In the genomic region with DNA sequence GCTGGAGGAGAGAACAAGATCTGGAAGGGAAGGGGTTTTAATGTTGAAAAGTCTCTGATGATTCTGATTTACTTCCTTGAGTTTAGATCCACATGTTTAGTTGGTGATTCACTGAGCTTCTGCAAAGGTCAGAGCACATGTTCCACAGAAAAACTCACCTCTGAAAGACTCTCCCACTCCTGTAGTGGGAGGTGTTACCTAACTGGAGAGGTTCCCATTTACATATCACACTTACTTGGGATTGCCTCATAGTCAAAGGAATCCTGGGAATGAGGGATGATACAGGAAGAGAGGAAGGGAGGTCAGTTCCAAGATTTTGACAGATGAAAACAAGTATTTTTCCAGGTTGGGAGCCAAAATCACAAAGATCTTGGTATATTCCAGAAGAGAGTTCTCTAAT, we compare ENCODE assay signal across 26 cellular contexts. TPM values are rescaled to one million over a fixed set of nuclear protein-coding genes. Genes with fewer than 3 reads are reported as not detected.
DNase-seq lines count a peak whose midpoint lies in the region; ATAC-seq and TF ChIP-seq lines count a peak whose summit lies in the region.
"Had no signal": no experiment of that assay in that cellular context is flagged by ENCODE, and none has a peak within 500 bp of the region (broad histone marks: within the 10 kb centered on the region; RNA-seq: fewer than 3 reads in every experiment).

No MANE protein-coding gene starts in this region.

- H3K9me2 ChIP-seq in PC-3 (replicated peaks; ENCODE audit: low read length), result no peaks in the 10 kb centered on the region

- no peaks in the 10 kb centered on the region for H3K36me3 Mint-ChIP-seq in stimulated activated effector memory CD8-positive, alpha-beta T cell treated with anti-CD3 and anti-CD28 coated beads, Interleukin-12 subunit alpha, Interleukin-12 subunit beta, amount 100 ng/mL, for 72 hours
- H3K36me3 Mint-ChIP-seq: CD4-positive, alpha-beta memory T cell had no signal

- peaks cover 4% of the 10 kb centered on the region; the same call in 1 of the 2 replicates for H3K79me2 ChIP-seq in PC-3 (ENCODE audit: low read length)

- H3K4me3 Mint-ChIP-seq in stimulated activated effector memory CD8-positive, alpha-beta T cell treated with anti-CD3 and anti-CD28 coated beads, Interleukin-12 subunit alpha, Interleukin-12 subunit beta, amount 100 ng/mL, for 72 hours, result no peak overlapping the region
- H3K4me3 Mint-ChIP-seq: activated T-cell treated with anti-CD3 and anti-CD28 coated beads, Interleukin-2, amount 50 U/mL, for 24 hours; T-helper 1 cell treated with Interleukin-12 subunit alpha and Interleukin-12 subunit beta and Interleukin-4 antibody, amounts not matched to agents 30 μg/mL and 1 μg/mL, for 36 hours had no signal

- TF ChIP-seq CTCF in PC-3 (conservative IDR thresholded peaks at IDR 0.05; ENCODE audit: low read depth, low read length) (no peak), foreskin fibroblast (IDR thresholded peaks at IDR 0.05; ENCODE audit: low read depth, low read length) (no peak)

- H3K27ac ChIP-seq in PC-3 (ENCODE audit: low read length), result peak overlapping the region; percentile 69
- H3K27ac ChIP-seq: adrenal gland, coronary artery, psoas muscle, transverse colon had no signal

- CTCF ChIA-PET in PC-3 (lab: Charles Lee), result no interaction called here

- ATAC-seq in PC-3, result no peak
- no peak for ATAC-seq in stimulated activated effector memory CD8-positive, alpha-beta T cell treated with anti-CD3 and anti-CD28 coated beads, Interleukin-12 subunit alpha, Interleukin-12 subunit beta, amount 100 ng/mL, for 72 hours
- ATAC-seq: GM12878, HCT116, psoas muscle had no signal

- H3K4me1 Mint-ChIP-seq in stimulated activated effector memory CD8-positive, alpha-beta T cell treated with anti-CD3 and anti-CD28 coated beads, Interleukin-12 subunit alpha, Interleukin-12 subunit beta, amount 100 ng/mL, for 72 hours, result peaks cover 16% of the 10 kb centered on the region

- H3K9ac ChIP-seq in PC-3 (ENCODE audit: low read length), result no peak overlapping the region

- H3K36me3 ChIP-seq in PC-3 (ENCODE audit: low read depth, low read length), result no peaks in the 10 kb centered on the region
- H3K36me3 ChIP-seq: adrenal gland, transverse colon had no signal

- H4K20me1 ChIP-seq in PC-3 (ENCODE audit: low read length), result no peaks in the 10 kb centered on the region

- no peaks in the 10 kb centered on the region for H3K9me3 Mint-ChIP-seq in stimulated activated effector memory CD8-positive, alpha-beta T cell treated with anti-CD3 and anti-CD28 coated beads, Interleukin-12 subunit alpha, Interleukin-12 subunit beta, amount 100 ng/mL, for 72 hours
- H3K9me3 Mint-ChIP-seq: T-helper 1 cell treated with Interleukin-12 subunit alpha and Interleukin-12 subunit beta and Interleukin-4 antibody, amounts not matched to agents 30 μg/mL and 1 μg/mL, for 36 hours had no signal

- no peak overlapping the region for H3K27ac Mint-ChIP-seq in stimulated activated effector memory CD8-positive, alpha-beta T cell treated with anti-CD3 and anti-CD28 coated beads, Interleukin-12 subunit alpha, Interleukin-12 subunit beta, amount 100 ng/mL, for 72 hours
- H3K27ac Mint-ChIP-seq: activated T-cell treated with anti-CD3 and anti-CD28 coated beads, Interleukin-2, amount 50 U/mL, for 24 hours; CD4-positive, alpha-beta memory T cell; T-helper 1 cell treated with Interleukin-12 subunit alpha and Interleukin-12 subunit beta and Interleukin-4 antibody, amounts not matched to agents 30 μg/mL and 1 μg/mL, for 36 hours had no signal

- H2AFZ ChIP-seq in PC-3 (ENCODE audit: low read length), result no peak overlapping the region

- H3K27me3 ChIP-seq in PC-3 (ENCODE audit: low read length), result no peaks in the 10 kb centered on the region

- H3K4me1 ChIP-seq in PC-3 (ENCODE audit: insufficient read depth, low read length), result peaks cover 31% of the 10 kb centered on the region

- H3K4me3 ChIP-seq in PC-3 (ENCODE audit: low read length) (no peak overlapping the region), foreskin fibroblast (ENCODE audit: low read depth in 1 of 2, low read length in 2 of 2) (no peak overlapping the region)
- H3K4me3 ChIP-seq: adrenal gland, coronary artery, GM12878, psoas muscle, transverse colon had no signal

- POLR2A ChIA-PET in PC-3 (lab: Charles Lee; ENCODE audit: unreplicated experiment), result no interaction called here

- intact Hi-C loops in PC-3 (cut with micrococcal nuclease), result loop anchor here (10.0 kb wide), 1 partner anchor 653 kb away; no protein-coding TSS in a partner anchor

- H3K9me3 ChIP-seq in PC-3 (ENCODE audit: low read length), result no peaks in the 10 kb centered on the region
- H3K9me3 ChIP-seq: adrenal gland, psoas muscle, transverse colon had no signal

- no peaks in the 10 kb centered on the region for H3F3A ChIP-seq in PC-3 (ENCODE audit: low read length, unreplicated experiment)

- H3K4me2 ChIP-seq in PC-3 (ENCODE audit: low read length), result peak overlapping the region; percentile 96

- no TSS peak for BruUV-seq in PC-3 (replicated peaks; lab: Mats Ljungman, UMichigan)

- DNase-seq in SIG-M5 treated with dmso at 0.1 percent for 504 hours (lab: John Stamatoyannopoulos, UW; ENCODE audit: unreplicated experiment), result peak; percentile 44
- no peak for DNase-seq in SIG-M5 (lab: John Stamatoyannopoulos, UW)
- peak; percentile 50 for DNase-seq in PC-3
- peak; percentile 8 to 22 for DNase-seq in foreskin fibroblast
- peak; percentile 90 for DNase-seq in renal cortical epithelial cell (ENCODE audit: low read depth)
- no peak for DNase-seq in T-helper 9 cell
- DNase-seq in NK-92 (lab: John Stamatoyannopoulos, UW; ENCODE audit: unreplicated experiment), result no peak
- no peak for DNase-seq in stimulated activated effector memory CD8-positive, alpha-beta T cell treated with anti-CD3 and anti-CD28 coated beads, Interleukin-12 subunit alpha, Interleukin-12 subunit beta, amount 100 ng/mL, for 72 hours (ENCODE audit: low spot score in 2 of 2)
- DNase-seq: 8988T; activated CD4-positive, alpha-beta T cell treated with anti-CD3 and anti-CD28 coated beads for 4 hours; activated gamma-delta T cell treated with Interleukin-2 at 50 U/mL for 16 hours; activated T-cell treated with anti-CD3 and anti-CD28 coated beads, Interleukin-2, amount 50 U/mL, for 24 hours; adrenal gland; CD4-positive, alpha-beta memory T cell; DMS153; KBM-7; kidney; NCI-H1436 treated with DMSO at 0.1 percent for 48 hours; NCI-H524 treated with DMSO at 0.1 percent for 48 hours; psoas muscle; transverse colon had no signal

RNA-seq across cellular contexts. Expression of a gene that starts 2.7 kb away (rescaled TPM):
- total RNA-seq in PC-3 (2014; rRNA removed), result 6.7 and 6.8 TPM in 2 replicates
- 28.8 and 32.8 TPM in 2 replicates for total RNA-seq in renal cortical epithelial cell
- total RNA-seq: CD4-positive, alpha-beta memory T cell; lung microvascular endothelial cell had no signal

Comparison
In these comparisons a context has a peak if more than half of its experiments do, and no peak if none do; other contexts are left out.
1. DNase-seq: peak in SIG-M5 treated with dmso at 0.1 percent for 504 hours (single experiment), PC-3 (single experiment), foreskin fibroblast (2 of 2) and renal cortical epithelial cell (single experiment); none in SIG-M5 (single experiment), T-helper 9 cell (single experiment), NK-92 (single experiment) and stimulated activated effector memory CD8-positive, alpha-beta T cell treated with anti-CD3 and anti-CD28 coated beads, Interleukin-12 subunit alpha, Interleukin-12 subunit beta, amount 100 ng/mL, for 72 hours (0 of 2).